In genomic region chr9:21709464-21710058, GRCh38 we compare ENCODE assay signal across 8 cellular contexts.
A peak's percentile ranks its signal among the peaks of the same experiment; 100 is the strongest.
DNase-seq lines count a peak whose midpoint lies in the region; ATAC-seq, FAIRE-seq and TF ChIP-seq lines count a peak whose summit lies in the region.

No MANE protein-coding gene starts in this region.

- H3K27me3 ChIP-seq in ACC112 (ENCODE audit: insufficient read depth, low read length): no peaks in the 10 kb centered on the region
- H3K27me3 ChIP-seq in small intestine (ENCODE audit: control insufficient read depth in 2 of 2, insufficient read depth in 2 of 2, low read length in 2 of 2): peaks cover 0 to 2% of the 10 kb centered on the region in 2 donors

- peaks cover 12% of the 10 kb centered on the region for H3K4me1 Mint-ChIP-seq in activated T-helper 17 cell treated with anti-CD3 and anti-CD28 coated beads, Interleukin-2, amount 50 U/mL, for 72 hours

- peaks cover 4% of the 10 kb centered on the region for H3K27me3 Mint-ChIP-seq in activated T-helper 17 cell treated with anti-CD3 and anti-CD28 coated beads, Interleukin-2, amount 50 U/mL, for 72 hours

- H3K9me3 ChIP-seq in small intestine (ENCODE audit: control insufficient read depth, low read depth): no peaks in the 10 kb centered on the region

- no peaks in the 10 kb centered on the region for H3K36me3 ChIP-seq in ACC112 (ENCODE audit: insufficient read depth, low read length)
- H3K36me3 ChIP-seq in small intestine (ENCODE audit: control insufficient read depth in 2 of 2, insufficient read depth in 2 of 2, low read length in 2 of 2): no peaks in the 10 kb centered on the region

- TF ChIP-seq CTCF in GM13977 (IDR thresholded peaks at IDR 0.05; ENCODE audit: extremely low read depth, insufficient read depth, missing control alignments): peak; percentile 85

- 45 to 52% (median 47%) methylated on average over 5 of the region's 5 CpGs for WGBS in small intestine, 3 donors

- H3K79me2 ChIP-seq in ACC112 (ENCODE audit: control insufficient read depth, insufficient read depth, low read length, unreplicated experiment): no peaks in the 10 kb centered on the region

- no peak overlapping the region for H3K4me3 Mint-ChIP-seq in activated T-helper 17 cell treated with anti-CD3 and anti-CD28 coated beads, Interleukin-2, amount 50 U/mL, for 72 hours

- DNase-seq in GM13977 (ENCODE audit: low spot score): no peak
- DNase-seq in NCI-H82 treated with DMSO at 0.1 percent for 48 hours (lab: John Stamatoyannopoulos, UW; ENCODE audit: unreplicated experiment): peak; percentile 1
- peak; percentile 60 for DNase-seq in glomerular visceral epithelial cell (ENCODE audit: extremely low spot score)
- peak; percentile 71 for DNase-seq in small intestine

- in situ Hi-C loops in GM13977 (cut with MboI; ENCODE audit: low pct_unique_long_range_greater_than_20kb, low sequenced_read_pairs, unreplicated experiment): no loop called here

- peak; percentile 61 for FAIRE-seq in small intestine (lab: Jason Lieb, UNC)

- H3K4me3 ChIP-seq in ACC112 (ENCODE audit: low read depth, low read length): no peak overlapping the region
- H3K4me3 ChIP-seq in small intestine (ENCODE audit: low read depth in 1 of 2, low read length in 2 of 2): no peak overlapping the region

- H3K36me3 Mint-ChIP-seq in activated T-helper 17 cell treated with anti-CD3 and anti-CD28 coated beads, Interleukin-2, amount 50 U/mL, for 72 hours (ENCODE audit: low read depth): no peaks in the 10 kb centered on the region

- no peak overlapping the region for H3K27ac Mint-ChIP-seq in activated T-helper 17 cell treated with anti-CD3 and anti-CD28 coated beads, Interleukin-2, amount 50 U/mL, for 72 hours

- H3K4me1 ChIP-seq in ACC112 (ENCODE audit: control insufficient read depth, insufficient read depth, low read length, unreplicated experiment): peaks cover 19% of the 10 kb centered on the region
- no peaks in the 10 kb centered on the region for H3K4me1 ChIP-seq in small intestine (ENCODE audit: control insufficient read depth in 2 of 2, insufficient read depth in 1 of 2, low read depth in 1 of 2, low read length in 1 of 2)

- no peaks in the 10 kb centered on the region for H3K9me3 Mint-ChIP-seq in activated T-helper 17 cell treated with anti-CD3 and anti-CD28 coated beads, Interleukin-2, amount 50 U/mL, for 72 hours

- ATAC-seq in HG02973 (IDR thresholded peaks at IDR 0.05; ENCODE audit: unreplicated experiment) (peak; percentile 44), GM21423 (IDR thresholded peaks at IDR 0.05; ENCODE audit: unreplicated experiment) (no peak)
- ATAC-seq in activated T-helper 17 cell treated with anti-CD3 and anti-CD28 coated beads, Interleukin-2, amount 50 U/mL, for 72 hours (replicated peaks): peak; percentile 49

- H3K27ac ChIP-seq in ACC112 (ENCODE audit: low read depth, low read length) (no peak overlapping the region), small intestine (ENCODE audit: low read depth in 1 of 2, low read length in 1 of 2) (no peak overlapping the region)

- peak overlapping the region; percentile 33 for H2AFZ ChIP-seq in ACC112 (ENCODE audit: low read length, unreplicated experiment)
